18 cellular contexts compared by ENCODE assay signal in the genomic region with DNA sequence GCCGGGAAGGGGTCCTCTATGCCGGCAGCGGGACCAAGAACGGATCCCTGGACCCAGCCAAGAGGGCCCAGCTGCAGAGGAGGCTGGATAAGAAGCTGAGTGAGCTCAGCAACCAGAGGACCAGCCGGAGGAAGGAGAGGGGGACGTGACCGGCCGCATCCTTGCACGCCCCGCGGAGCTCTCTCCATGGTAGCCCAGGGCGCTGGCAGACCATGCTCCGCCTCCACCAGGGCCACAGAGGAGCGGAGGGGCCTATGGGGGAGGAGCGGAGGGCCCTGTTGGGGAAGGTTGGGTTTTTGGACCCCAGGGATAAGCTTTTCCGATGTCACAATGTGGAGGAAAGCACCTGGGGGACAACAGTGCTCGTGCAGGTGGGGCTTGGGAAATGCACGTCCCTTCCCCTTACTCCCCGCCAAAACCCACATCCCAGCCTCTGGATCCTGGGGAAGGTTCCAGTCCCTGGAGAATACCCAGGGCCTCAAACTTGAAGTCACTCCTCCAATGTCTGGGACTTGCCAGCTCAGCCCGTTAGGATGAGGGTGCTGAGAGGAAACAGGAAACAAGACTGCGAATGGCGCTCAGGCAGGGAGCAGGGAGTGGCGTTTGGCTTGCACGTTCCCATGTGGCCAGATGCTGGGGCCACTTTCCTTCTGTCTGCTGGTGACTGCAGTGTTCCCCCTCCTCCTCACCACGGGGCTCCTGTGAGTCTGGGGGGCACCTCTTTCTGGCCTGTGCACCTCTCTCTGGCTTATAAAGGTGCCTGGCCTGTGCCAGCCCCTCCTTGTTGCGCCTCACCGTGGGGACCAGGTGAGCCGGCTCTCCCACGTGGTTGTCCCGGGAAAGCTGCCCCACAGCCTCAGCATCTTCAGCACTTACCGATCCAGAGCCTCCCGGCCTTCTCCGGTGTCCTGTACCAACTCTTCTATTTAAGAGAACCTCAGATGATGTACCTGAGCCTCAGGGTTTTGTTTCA. TPM values are rescaled to one million over a fixed set of nuclear protein-coding genes. Genes with fewer than 3 reads are reported as not detected.
DNase-seq lines count a peak whose midpoint lies in the region; ATAC-seq, FAIRE-seq and TF ChIP-seq lines count a peak whose summit lies in the region.
"Had no signal": no experiment of that assay in that cellular context is flagged by ENCODE, and none has a peak within 500 bp of the region (broad histone marks: within the 10 kb centered on the region; RNA-seq: fewer than 3 reads in every experiment).

No MANE protein-coding gene starts in this region.

- H3K27ac ChIP-seq in K562 (ENCODE audit: extremely low read depth, low read depth, low read length) (no peak overlapping the region), muscle layer of colon (ENCODE audit: low read depth, low read length) (peak overlapping the region; percentile 64), transverse colon (peak overlapping the region in 3 of 4 donors; percentile 81 to 89 (median 85))

- H3K4me3 ChIP-seq in K562 (no peak overlapping the region), muscle layer of colon (ENCODE audit: low read depth in 1 of 2, low read length in 2 of 2) (no peak overlapping the region), transverse colon (no peak overlapping the region), lower leg skin (ENCODE audit: low read depth, poor library complexity, severe bottlenecking) (no peak overlapping the region)
- H3K4me3 ChIP-seq: GM12878, Peyer's patch had no signal

- H3K79me2 ChIP-seq in K562 (ENCODE audit: control insufficient read depth, insufficient read depth, low read length), result no peaks in the 10 kb centered on the region

- H3K4me3 Mint-ChIP-seq in natural killer cell treated with Interleukin-12 subunit alpha and Interleukin-12 subunit beta and Interleukin-15 and Interleukin-18, amount 100 ng/mL, for 72 hours, result no peak overlapping the region
- H3K4me3 Mint-ChIP-seq in natural killer cell, result no peak overlapping the region
- no peak overlapping the region for H3K4me3 Mint-ChIP-seq in T-helper 17 cell
- H3K4me3 Mint-ChIP-seq: CD14-positive monocyte had no signal

- no peak for TF ChIP-seq RAD21 in K562 (CRISPR knock-in tag; conservative IDR thresholded peaks at IDR 0.05 in 1 of 2, IDR thresholded peaks at IDR 0.05 in 1 of 2)

- POLR2A ChIA-PET in K562 (lab: Yijun Ruan, JAX), result no interaction called here

- H3K9me3 ChIP-seq in K562 (replicated peaks; ENCODE audit: control insufficient read depth, insufficient read depth, low read depth, low read length), result no peaks in the 10 kb centered on the region
- H3K9me3 ChIP-seq in muscle layer of colon (ENCODE audit: low read length), result no peaks in the 10 kb centered on the region
- no peaks in the 10 kb centered on the region for H3K9me3 ChIP-seq in transverse colon
- H3K9me3 ChIP-seq in T-helper 17 cell (ENCODE audit: control insufficient read depth, low read length, poor library complexity, severe bottlenecking), result no peaks in the 10 kb centered on the region
- H3K9me3 ChIP-seq: Caco-2, Peyer's patch had no signal

- CTCF ChIA-PET in K562 (lab: Yijun Ruan, JAX; ENCODE audit: low intra/inter-chr PET ratio), result no interaction called here

- H3K4me1 ChIP-seq in K562 (replicated peaks in 1 of 2; ENCODE audit: control insufficient read depth in 2 of 2, insufficient read depth in 2 of 2, low read length in 2 of 2), result peaks cover 0 to 6% of the 10 kb centered on the region in 2 experiments; a peak in 1 of 5 replicates
- H3K4me1 ChIP-seq in muscle layer of colon (ENCODE audit: insufficient read depth, low read length), result peaks cover 79% of the 10 kb centered on the region
- peaks cover 13 to 18% (median 14%) of the 10 kb centered on the region in 4 donors for H3K4me1 ChIP-seq in transverse colon
- H3K4me1 ChIP-seq: Caco-2, Peyer's patch had no signal

- TF ChIP-seq POLR2A in K562 (conservative IDR thresholded peaks at IDR 0.05) (no peak), transverse colon (IDR thresholded peaks at IDR 0.05) (no peak), lower leg skin (IDR thresholded peaks at IDR 0.05) (no peak)

- TF ChIP-seq EP300 in K562 (IDR thresholded peaks at IDR 0.05; ENCODE audit: low read length) (no peak), transverse colon (IDR thresholded peaks at IDR 0.05; ENCODE audit: low read depth) (no peak)

- H3K9me1 ChIP-seq in K562 (ENCODE audit: control insufficient read depth, insufficient read depth, low read length), result no peaks in the 10 kb centered on the region

- no peak overlapping the region for H3K4me2 ChIP-seq in K562 (ENCODE audit: insufficient read depth, low read length)

- H3K27me3 ChIP-seq in K562 (ENCODE audit: control insufficient read depth in 2 of 2, insufficient read depth in 2 of 2, low read length in 2 of 2) (no peaks in the 10 kb centered on the region), muscle layer of colon (ENCODE audit: control insufficient read depth in 1 of 2, insufficient read depth in 2 of 2, low read length in 2 of 2) (no peaks in the 10 kb centered on the region), transverse colon (no peaks in the 10 kb centered on the region)
- H3K27me3 ChIP-seq: Peyer's patch had no signal

- H3K4me1 Mint-ChIP-seq in natural killer cell treated with Interleukin-12 subunit alpha and Interleukin-12 subunit beta and Interleukin-15 and Interleukin-18, amount 100 ng/mL, for 72 hours (ENCODE audit: low read depth in 2 of 2), result no peaks in the 10 kb centered on the region
- H3K4me1 Mint-ChIP-seq in natural killer cell (no peaks in the 10 kb centered on the region), T-helper 17 cell (no peaks in the 10 kb centered on the region)

- in situ Hi-C loops in K562 (cut with MboI), result no loop called here
- in situ Hi-C loops in transverse colon (cut with MboI; ENCODE audit: low pct_ligation_motif_present in 1 of 4, low pct_unique_long_range_greater_than_20kb in 1 of 4, low sequenced_read_pairs in 3 of 4), result no loop called here

- peak; percentile 38 for DNase-seq in natural killer cell treated with Interleukin-12 subunit alpha and Interleukin-12 subunit beta and Interleukin-15 and Interleukin-18, amount 100 ng/mL, for 72 hours (ENCODE audit: low spot score)
- DNase-seq in natural killer cell, result no peak
- no peak for DNase-seq in K562 (ENCODE audit: extremely low read depth in 1 of 4, low spot score in 3 of 4)
- no peak for DNase-seq in transverse colon
- DNase-seq in lower leg skin (ENCODE audit: low spot score in 2 of 2), result no peak
- DNase-seq in T-helper 17 cell, result no peak
- DNase-seq in SKM-1 treated with dmso at 0.1 percent for 144 hours (lab: John Stamatoyannopoulos, UW; ENCODE audit: unreplicated experiment), result no peak
- DNase-seq: Caco-2, HCEC 1CT, IMR-90, NCI-H774, SHP77 treated with DMSO at 0.1 percent for 48 hours had no signal

- no peak for TF ChIP-seq CTCF in natural killer cell (IDR thresholded peaks at IDR 0.05)
- no peak for TF ChIP-seq CTCF in K562 (IDR thresholded peaks at IDR 0.05 in 2 of 3, conservative IDR thresholded peaks at IDR 0.05 in 1 of 3; ENCODE audit: insufficient read depth in 2 of 3, low read depth in 1 of 3, low read length in 3 of 3)
- TF ChIP-seq CTCF in transverse colon (IDR thresholded peaks at IDR 0.05), result no peak
- TF ChIP-seq CTCF in lower leg skin (IDR thresholded peaks at IDR 0.05), result no peak

- H3K36me3 Mint-ChIP-seq in natural killer cell treated with Interleukin-12 subunit alpha and Interleukin-12 subunit beta and Interleukin-15 and Interleukin-18, amount 100 ng/mL, for 72 hours, result no peaks in the 10 kb centered on the region
- H3K36me3 Mint-ChIP-seq in natural killer cell, result no peaks in the 10 kb centered on the region
- H3K36me3 Mint-ChIP-seq in T-helper 17 cell (ENCODE audit: low read depth), result peaks cover 4% of the 10 kb centered on the region

- no peak overlapping the region for H3K27ac Mint-ChIP-seq in natural killer cell treated with Interleukin-12 subunit alpha and Interleukin-12 subunit beta and Interleukin-15 and Interleukin-18, amount 100 ng/mL, for 72 hours
- H3K27ac Mint-ChIP-seq in natural killer cell (no peak overlapping the region), T-helper 17 cell (no peak overlapping the region)

- intact Hi-C loops in natural killer cell (cut with micrococcal nuclease), result no loop called here
- intact Hi-C loops in K562 (cut with micrococcal nuclease), result no loop called here
- intact Hi-C loops in transverse colon (cut with DNase I; ENCODE audit: low total_unique reads), result no loop called here
- intact Hi-C loops in lower leg skin (cut with DNase I; ENCODE audit: low total_unique reads), result no loop called here

- no TSS peak for BruUV-seq in K562 (replicated peaks; lab: Mats Ljungman, UMichigan)

- no peak overlapping the region for H2AFZ ChIP-seq in K562 (ENCODE audit: low read depth, low read length)

- H3K36me3 ChIP-seq in K562 (ENCODE audit: control insufficient read depth, insufficient read depth, low read length) (peaks cover 50% of the 10 kb centered on the region; the same call in 2 of the 3 replicates), muscle layer of colon (ENCODE audit: insufficient read depth, low read length) (peaks cover 58% of the 10 kb centered on the region), transverse colon (peaks cover 0 to 14% (median 5%) of the 10 kb centered on the region in 4 donors)

- 80% methylated on average over 21 of the region's 33 CpGs for WGBS in K562 (ENCODE audit: insufficient coverage, low coverage, missing lambda C conversion rate)
- WGBS in transverse colon (ENCODE audit: low coverage in 1 of 2), 2 donors, result 87% methylated on average over 33 of the region's 33 CpGs; no CpG with 5 or more reads in 1 of the 2 donors
- WGBS in lower leg skin, 2 donors, result 83 to 86% methylated on average over 33 of the region's 33 CpGs

- no peak for FAIRE-seq in K562 (lab: Jason Lieb, UNC)
- FAIRE-seq: GM12878 had no signal

- H3K9ac ChIP-seq in K562 (ENCODE audit: insufficient read depth in 1 of 2, low read depth in 2 of 2, low read length in 2 of 2) (no peak overlapping the region), muscle layer of colon (ENCODE audit: low read length) (no peak overlapping the region)

- H3K27me3 Mint-ChIP-seq in natural killer cell treated with Interleukin-12 subunit alpha and Interleukin-12 subunit beta and Interleukin-15 and Interleukin-18, amount 100 ng/mL, for 72 hours, result no peaks in the 10 kb centered on the region
- H3K27me3 Mint-ChIP-seq in natural killer cell (ENCODE audit: low read depth in 2 of 2) (no peaks in the 10 kb centered on the region), T-helper 17 cell (no peaks in the 10 kb centered on the region)

- no peak for ATAC-seq in natural killer cell treated with Interleukin-12 subunit alpha and Interleukin-12 subunit beta and Interleukin-15 and Interleukin-18, amount 100 ng/mL, for 72 hours
- ATAC-seq in natural killer cell (no peak), K562 (no peak), T-helper 17 cell (no peak)
- ATAC-seq: GM12878 had no signal

- no peaks in the 10 kb centered on the region for H3K9me3 Mint-ChIP-seq in natural killer cell treated with Interleukin-12 subunit alpha and Interleukin-12 subunit beta and Interleukin-15 and Interleukin-18, amount 100 ng/mL, for 72 hours
- no peaks in the 10 kb centered on the region for H3K9me3 Mint-ChIP-seq in natural killer cell
- H3K9me3 Mint-ChIP-seq: CD14-positive monocyte had no signal

- 0 out of 2 replicates have a peak, but pooled peaks cover 2% of the 10 kb centered on the region for H4K20me1 ChIP-seq in K562 (replicated peaks; ENCODE audit: control insufficient read depth, insufficient read depth, low read length)

RNA-seq across cellular contexts. Expression of a gene that starts 36.2 kb away (rescaled TPM):
- 10 to 100 TPM; 32.8 to 62.9 TPM for total RNA-seq in natural killer cell treated with Interleukin-12 subunit alpha and Interleukin-12 subunit beta and Interleukin-15 and Interleukin-18, amount 100 ng/mL, for 72 hours
- total RNA-seq in natural killer cell, result 10 to 100 TPM; 31.5 to 52.3 (median 48.5) TPM
- total RNA-seq in K562 (2011; cell fraction: chromatin; rRNA removed; ENCODE audit: low replicate concordance), result 109 and 159 TPM in 2 replicates
- total RNA-seq in K562 (2011; cell fraction: nucleolus; rRNA removed), result 75.3 and 75.5 TPM in 2 replicates
- 61.4 and 66.5 TPM in 2 replicates for total RNA-seq in K562 (2011; cell fraction: nucleoplasm; rRNA removed)
- 12.5 and 15.9 TPM in 2 replicates for total RNA-seq in K562 (2014; rRNA removed)
- 8.3 and 11.7 TPM in 2 replicates for total RNA-seq in K562 (2014; rRNA removed; fragmentation: Illumina TruSeq; extraction: Trizol)
- 11.6 and 14.5 TPM in 2 replicates for total RNA-seq in K562 (2015; rRNA removed; fragmentation: Illumina TruSeq; extraction: Trizol)
- total RNA-seq in K562 (2021), result 24.8 and 28.9 TPM in 2 replicates
- 14.5 and 21.1 TPM in 2 replicates for polyA plus RNA-seq in K562 (2011; rRNA removed)
- 8.1 and 11.3 TPM in 2 replicates for polyA plus RNA-seq in K562 (2011; cell fraction: cytosol; rRNA removed)
- 61.4 and 78.3 TPM in 2 replicates for polyA plus RNA-seq in K562 (2011; cell fraction: nucleus; rRNA removed)
- 10.6 and 12.2 TPM in 2 replicates for polyA plus RNA-seq in K562 (2012)
- polyA plus RNA-seq in K562 (2014; fragmentation: Illumina TruSeq; extraction: Trizol), result 18.8 and 20.7 TPM in 2 replicates
- 1 to 10 TPM; 1.6 to 1.8 TPM for polyA plus RNA-seq in K562 (2014; fragmentation: Nextera tagmentation; extraction: Ambion mirVana)
- polyA plus RNA-seq in K562 (2014; rRNA removed), result 16.3 and 18.6 TPM in 2 replicates
- polyA minus RNA-seq in K562 (2011; rRNA and poly(A)+ RNA removed), result 14.0 and 15.0 TPM in 2 replicates
- polyA minus RNA-seq in K562 (2011; cell fraction: cytosol; rRNA and poly(A)+ RNA removed), result 10.6 and 14.2 TPM in 2 replicates
- 30.6 and 45.2 TPM in 2 replicates for polyA minus RNA-seq in K562 (2011; cell fraction: nucleus; rRNA and poly(A)+ RNA removed)
- 100 to 1,000 TPM in 2 of 4 donors, 10 to 100 TPM in 2; 25.2 to 195 (median 111) TPM for total RNA-seq in transverse colon
- 10 to 100 TPM; 18.6 to 33.3 (median 30.5) TPM for total RNA-seq in lower leg skin
- total RNA-seq in T-helper 17 cell, result 10 to 100 TPM; 27.5 to 28.4 TPM

RNA-seq across cellular contexts. Expression of a gene that starts 36.2 kb away (rescaled TPM):
- total RNA-seq in natural killer cell treated with Interleukin-12 subunit alpha and Interleukin-12 subunit beta and Interleukin-15 and Interleukin-18, amount 100 ng/mL, for 72 hours, result 100 to 1,000 TPM in 1 of 2 donors, 10 to 100 TPM in 1; 57.6 to 108 TPM
- total RNA-seq in natural killer cell (10 to 100 TPM; 39.0 to 47.4 (median 40.3) TPM), K562 (2014; rRNA removed) (254 and 255 TPM in 2 replicates), K562 (2014; rRNA removed; fragmentation: Illumina TruSeq; extraction: Trizol) (196 and 207 TPM in 2 replicates), K562 (2015; rRNA removed; fragmentation: Illumina TruSeq; extraction: Trizol) (207 and 219 TPM in 2 replicates), K562 (2021) (201 and 238 TPM in 2 replicates), transverse colon (100 to 1,000 TPM in 1 of 4 donors, 10 to 100 TPM in 2, 1 to 10 TPM in 1; 9.0 to 121 (median 52.8) TPM), lower leg skin (10 to 100 TPM; 34.0 to 54.5 (median 41.8) TPM), T-helper 17 cell (10 to 100 TPM; 34.4 to 37.2 TPM)
- 59.2 and 99.2 TPM in 2 replicates for total RNA-seq in K562 (2011; cell fraction: chromatin; rRNA removed; ENCODE audit: low replicate concordance)
- total RNA-seq in K562 (2011; cell fraction: nucleolus; rRNA removed), result 79.2 and 104 TPM in 2 replicates
- total RNA-seq in K562 (2011; cell fraction: nucleoplasm; rRNA removed), result 83.7 and 85.4 TPM in 2 replicates
- polyA plus RNA-seq in K562 (2011; rRNA removed) (194 and 232 TPM in 2 replicates), K562 (2014; fragmentation: Illumina TruSeq; extraction: Trizol) (203 and 210 TPM in 2 replicates), K562 (2014; fragmentation: Nextera tagmentation; extraction: Ambion mirVana) (100 to 1,000 TPM; 448 to 618 TPM), K562 (2014; rRNA removed) (328 and 364 TPM in 2 replicates)
- 126 and 191 TPM in 2 replicates for polyA plus RNA-seq in K562 (2011; cell fraction: cytosol; rRNA removed)
- polyA plus RNA-seq in K562 (2011; cell fraction: nucleus; rRNA removed), result 88.4 and 93.3 TPM in 2 replicates
- polyA plus RNA-seq in K562 (2012), result 124 and 195 TPM in 2 replicates
- polyA minus RNA-seq in K562 (2011; rRNA and poly(A)+ RNA removed), result 76.5 and 99.7 TPM in 2 replicates
- 47.3 and 49.9 TPM in 2 replicates for polyA minus RNA-seq in K562 (2011; cell fraction: cytosol; rRNA and poly(A)+ RNA removed)
- polyA minus RNA-seq in K562 (2011; cell fraction: nucleus; rRNA and poly(A)+ RNA removed), result 40.5 and 55.1 TPM in 2 replicates

RNA-seq across cellular contexts. Expression of a gene that starts 40.9 kb away (rescaled TPM):
- not detected for total RNA-seq in natural killer cell treated with Interleukin-12 subunit alpha and Interleukin-12 subunit beta and Interleukin-15 and Interleukin-18, amount 100 ng/mL, for 72 hours
- total RNA-seq in natural killer cell (not detected), K562 (2014; rRNA removed) (not detected in 2 replicates), K562 (2014; rRNA removed; fragmentation: Illumina TruSeq; extraction: Trizol) (not detected in 2 replicates), K562 (2015; rRNA removed; fragmentation: Illumina TruSeq; extraction: Trizol) (not detected in 2 replicates), K562 (2021) (not detected in 2 replicates), transverse colon (not detected), lower leg skin (not detected), T-helper 17 cell (not detected)
- total RNA-seq in K562 (2011; cell fraction: chromatin; rRNA removed; ENCODE audit: low replicate concordance), result not detected in 2 replicates
- total RNA-seq in K562 (2011; cell fraction: nucleolus; rRNA removed), result not detected in 2 replicates
- not detected in 2 replicates for total RNA-seq in K562 (2011; cell fraction: nucleoplasm; rRNA removed)
- polyA plus RNA-seq in K562 (2011; rRNA removed) (not detected in 2 replicates), K562 (2014; fragmentation: Illumina TruSeq; extraction: Trizol) (not detected in 2 replicates), K562 (2014; fragmentation: Nextera tagmentation; extraction: Ambion mirVana) (not detected), K562 (2014; rRNA removed) (not detected in 2 replicates)
- polyA plus RNA-seq in K562 (2011; cell fraction: cytosol; rRNA removed), result not detected in 2 replicates
- not detected in 2 replicates for polyA plus RNA-seq in K562 (2011; cell fraction: nucleus; rRNA removed)
- not detected in 2 replicates for polyA plus RNA-seq in K562 (2012)
- polyA minus RNA-seq in K562 (2011; rRNA and poly(A)+ RNA removed), result not detected in 2 replicates
- polyA minus RNA-seq in K562 (2011; cell fraction: cytosol; rRNA and poly(A)+ RNA removed), result not detected in 2 replicates
- not detected in 2 replicates for polyA minus RNA-seq in K562 (2011; cell fraction: nucleus; rRNA and poly(A)+ RNA removed)
- total RNA-seq: A172, Caco-2, GM12878, IMR-90, NCI-H460, Peyer's patch had no signal
- polyA plus RNA-seq: CD14-positive monocyte, GM12878, IMR-90 had no signal
